ENCODE assay signal across 1 cellular context in genomic region chr10:63133056-63133786, GRCh38.
TF ChIP-seq lines count a peak whose summit lies in the region.

Gene NRBF2, plus strand, starts transcription at chr10:63133328. Its CDS starts 143 bp downstream, at chr10:63133471.

TF ChIP-seq in K562, 482 proteins besides CTCF, POLR2A, EP300 and RAD21 (continued from another document and continues in another):
- TF ChIP-seq THAP7 (CRISPR knock-in tag; IDR thresholded peaks at IDR 0.05) (no peak; the same call in 1 of the 2 replicates), ZC3H11A (IDR thresholded peaks at IDR 0.05; ENCODE audit: low read depth, low read length) (0 out of 2 replicates have a peak, but pooled peaks have one; percentile 13), GATAD2A (IDR thresholded peaks at IDR 0.05) (no peak), ARHGAP35 (IDR thresholded peaks at IDR 0.05; ENCODE audit: partially characterized antibody) (peak; percentile 94), FOXM1 (IDR thresholded peaks at IDR 0.05; ENCODE audit: low read depth) (no peak), FOXM1 (CRISPR knock-in tag; IDR thresholded peaks at IDR 0.05; ENCODE audit: low read depth) (peak; percentile 58; the same call in 1 of the 2 replicates), SMARCA5 (IDR thresholded peaks at IDR 0.05) (peak; percentile 55; the same call in 1 of the 2 replicates), CREM (IDR thresholded peaks at IDR 0.05; ENCODE audit: low read depth) (peak; percentile 98), ZNF3 (CRISPR knock-in tag; IDR thresholded peaks at IDR 0.05) (no peak), SIN3A (IDR thresholded peaks at IDR 0.05; ENCODE audit: borderline replicate concordance in 2 of 2, control insufficient read depth in 1 of 2, low read depth in 2 of 2, low read length in 2 of 2) (peak; percentile 82 to 93; a peak in 3 of 4 replicates), NKRF (IDR thresholded peaks at IDR 0.05; ENCODE audit: borderline replicate concordance) (peak; percentile 87), ZNF23 (CRISPR knock-in tag; IDR thresholded peaks at IDR 0.05) (no peak), PURB (CRISPR knock-in tag; IDR thresholded peaks at IDR 0.05; ENCODE audit: low read depth) (no peak), SUPT5H (IDR thresholded peaks at IDR 0.05) (peak; percentile 98), ELF4 (CRISPR knock-in tag; IDR thresholded peaks at IDR 0.05) (peak; percentile 5; the same call in 1 of the 2 replicates), FOXA3 (CRISPR knock-in tag; conservative IDR thresholded peaks at IDR 0.05 in 1 of 2, IDR thresholded peaks at IDR 0.05 in 1 of 2) (peak; percentile 54 to 76; a peak in 3 of 4 replicates), ZBTB11 (CRISPR knock-in tag; IDR thresholded peaks at IDR 0.05) (peak in 2 of 3 experiments; percentile 39 to 78; a peak in 4 of 6 replicates), NR4A1 (CRISPR knock-in tag; IDR thresholded peaks at IDR 0.05) (peak; percentile 68; the same call in 1 of the 2 replicates), NR4A1 (tag; IDR thresholded peaks at IDR 0.05) (no peak), ZNF175 (CRISPR knock-in tag; IDR thresholded peaks at IDR 0.05; ENCODE audit: low read depth) (peak; percentile 43; the same call in 1 of the 2 replicates), E2F1 (CRISPR knock-in tag; IDR thresholded peaks at IDR 0.05) (0 out of 2 replicates have a peak, but pooled peaks have one; percentile 61), ZC3H4 (CRISPR knock-in tag; IDR thresholded peaks at IDR 0.05; ENCODE audit: borderline replicate concordance) (peak; percentile 94), RFX5 (IDR thresholded peaks at IDR 0.05; ENCODE audit: low read depth, low read length) (peak; percentile 52; the same call in 1 of the 2 replicates), MXI1 (IDR thresholded peaks at IDR 0.05; ENCODE audit: low read depth, low read length) (peak; percentile 30), ZNF644 (tag; IDR thresholded peaks at IDR 0.05; ENCODE audit: low read depth) (no peak; the same call in 1 of the 2 replicates), KAT2B (IDR thresholded peaks at IDR 0.05; ENCODE audit: low read depth, low read length) (peak; percentile 67), EP400 (IDR thresholded peaks at IDR 0.05) (peak; percentile 83), ZNF609 (CRISPR knock-in tag; IDR thresholded peaks at IDR 0.05; ENCODE audit: borderline replicate concordance) (peak; percentile 88; the same call in 1 of the 2 replicates), CSDE1 (IDR thresholded peaks at IDR 0.05) (peak in 1 of 2 experiments; percentile 63; a peak in 1 of 4 replicates), CTBP1 (IDR thresholded peaks at IDR 0.05; ENCODE audit: borderline replicate concordance) (peak; percentile 86; the same call in 1 of the 2 replicates), SMARCC2 (IDR thresholded peaks at IDR 0.05; ENCODE audit: low read depth) (peak; percentile 69; the same call in 1 of the 2 replicates), RBBP5 (IDR thresholded peaks at IDR 0.05; ENCODE audit: borderline replicate concordance, insufficient read depth, low read length, poor library complexity, severe bottlenecking) (peak; percentile 81), TFE3 (CRISPR knock-in tag; IDR thresholded peaks at IDR 0.05) (peak; percentile 99), ZZZ3 (IDR thresholded peaks at IDR 0.05) (peak; percentile 24; the same call in 1 of the 2 replicates), ZNF583 (CRISPR knock-in tag; IDR thresholded peaks at IDR 0.05) (peak; percentile 27; the same call in 1 of the 2 replicates), ATF2 (CRISPR knock-in tag; IDR thresholded peaks at IDR 0.05) (no peak; the same call in 1 of the 2 replicates), SIRT6 (IDR thresholded peaks at IDR 0.05; ENCODE audit: low read depth, low read length) (no peak), UBTF (IDR thresholded peaks at IDR 0.05; ENCODE audit: borderline replicate concordance in 1 of 2, low read depth in 2 of 2, low read length in 2 of 2) (peak in 1 of 2 experiments; percentile 79; a peak in 1 of 4 replicates), CREB1 (IDR thresholded peaks at IDR 0.05) (peak; percentile 95), CREB1 (CRISPR knock-in tag; IDR thresholded peaks at IDR 0.05) (peak; percentile 97), SRF (CRISPR knock-in tag; IDR thresholded peaks at IDR 0.05) (peak; percentile 17 to 49; a peak in 1 of 4 replicates), ZNF695 (CRISPR knock-in tag; IDR thresholded peaks at IDR 0.05) (no peak), PTBP1 (IDR thresholded peaks at IDR 0.05; ENCODE audit: low read depth, low read length) (0 out of 2 replicates have a peak, but pooled peaks have one; percentile 52), CCNT2 (IDR thresholded peaks at IDR 0.05; ENCODE audit: borderline replicate concordance, extremely low read depth, insufficient read length, low read depth, low read length) (peak; percentile 85), TAF9B (IDR thresholded peaks at IDR 0.05; ENCODE audit: partially characterized antibody) (peak; percentile 78), RBFOX2 (IDR thresholded peaks at IDR 0.05; ENCODE audit: low read depth, low read length) (peak; percentile 100), MCM7 (IDR thresholded peaks at IDR 0.05) (no peak), ETS2 (tag; IDR thresholded peaks at IDR 0.05; ENCODE audit: borderline replicate concordance, poor library complexity, severe bottlenecking) (no peak), NUFIP1 (IDR thresholded peaks at IDR 0.05; ENCODE audit: partially characterized antibody) (no peak)
